8 cellular contexts compared by ENCODE assay signal in the genomic region with DNA sequence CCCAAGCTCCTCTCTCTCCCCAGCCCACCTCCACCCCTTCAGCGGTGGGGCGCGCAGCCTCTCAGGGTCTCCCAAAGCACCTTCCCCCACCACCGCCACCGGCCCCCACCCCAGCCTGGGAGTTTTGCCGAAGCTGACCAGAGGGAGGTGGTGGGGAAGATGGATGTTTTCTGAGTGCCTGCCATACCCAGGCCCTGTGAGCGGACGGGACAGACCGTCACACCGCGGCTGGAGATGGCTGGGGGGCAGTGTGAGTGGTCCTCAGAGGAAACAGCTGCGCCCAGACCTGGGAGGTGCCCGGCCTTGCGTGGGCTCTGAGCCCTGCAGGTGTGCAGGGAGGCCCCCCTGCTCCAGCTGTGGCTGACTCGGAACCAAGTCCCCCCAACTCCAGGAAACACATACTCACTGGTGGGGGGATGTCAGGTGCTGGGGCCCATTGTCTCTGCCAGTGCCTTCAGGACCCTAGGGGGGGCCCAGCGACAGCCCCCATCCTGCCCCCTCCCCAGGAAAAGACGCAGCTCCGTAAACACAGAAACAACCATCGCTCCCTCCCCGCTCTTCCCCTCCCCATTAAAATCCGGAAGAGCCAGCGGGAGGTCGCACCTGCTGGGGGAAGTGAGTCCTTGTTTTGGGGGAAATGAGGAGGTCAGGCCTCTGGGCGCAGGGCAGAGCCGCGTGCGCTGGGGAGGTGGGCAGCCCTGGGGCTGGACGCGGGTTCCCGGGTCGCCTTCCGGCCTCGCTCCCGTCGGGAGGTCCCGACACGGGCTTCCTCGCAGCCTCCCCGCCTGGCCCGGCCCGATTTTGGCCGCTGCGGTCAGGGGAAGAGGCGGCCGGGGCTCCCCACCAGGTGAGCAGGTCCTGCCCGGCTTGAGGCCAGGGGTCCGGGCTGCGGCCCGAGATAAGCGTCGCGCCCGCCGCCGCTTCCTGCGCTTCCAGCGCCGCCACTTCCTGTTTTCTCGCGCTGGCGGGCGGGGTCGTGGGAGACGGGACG. TPM values are rescaled to one million over a fixed set of nuclear protein-coding genes. Genes with fewer than 3 reads are reported as not detected.
DNase-seq lines count a peak whose midpoint lies in the region; ATAC-seq and TF ChIP-seq lines count a peak whose summit lies in the region.

No MANE protein-coding gene starts in this region.

- intact Hi-C loops in dorsolateral prefrontal cortex (cut with DNase I) = loop anchor here in 1 of 2 donors (10.0 kb wide), 1 partner anchor 357 kb away; no protein-coding TSS in a partner anchor

- H3K27me3 Mint-ChIP-seq in progenitor cell of endocrine pancreas = peaks cover 47% of the 10 kb centered on the region

- peak overlapping the region in 38 of 59 donors; percentile 7 to 53 (median 30) for H3K4me3 ChIP-seq in dorsolateral prefrontal cortex

- no peaks in the 10 kb centered on the region for H3K9me3 Mint-ChIP-seq in progenitor cell of endocrine pancreas (ENCODE audit: low read depth)

- DNase-seq in GM10248 (ENCODE audit: extremely low spot score) (peak; percentile 48), MV-4-11 (lab: John Stamatoyannopoulos, UW) (peak; percentile 17), dorsolateral prefrontal cortex (no peak), progenitor cell of endocrine pancreas (ENCODE audit: low spot score, unreplicated experiment) (no peak), SIG-M5 (lab: John Stamatoyannopoulos, UW) (no peak), SW480 (ENCODE audit: low spot score) (no peak), omental fat pad (ENCODE audit: low spot score) (no peak)

- POLR2A ChIA-PET in GM10248 (lab: Yijun Ruan, JAX) = interaction anchor here (0.6 kb wide), 1 partner anchor 323 kb away, joined by 3 read pairs; no protein-coding TSS in a partner anchor

- H3K4me3 Mint-ChIP-seq in progenitor cell of endocrine pancreas (ENCODE audit: low read depth) = peak overlapping the region; percentile 42

- H3K27me3 ChIP-seq in dorsolateral prefrontal cortex = peaks cover 0 to 97% (median 77%) of the 10 kb centered on the region in 45 donors

- H3K27ac ChIP-seq in dorsolateral prefrontal cortex = peak overlapping the region in 9 of 59 donors; percentile 7 to 87 (median 40)

- CTCF ChIA-PET in GM10248 (lab: Yijun Ruan, JAX) = interaction anchor here (0.8 to 7.4 kb wide), 6 partner anchors 10 to 79 kb away, joined by 3 to 69 read pairs (median 4); a partner anchor contains a TSS

- ATAC-seq in omental fat pad (ENCODE audit: low FRiP score) = no peak
- no peak for ATAC-seq in GM21390 (IDR thresholded peaks at IDR 0.05; ENCODE audit: unreplicated experiment)

- H3K4me1 Mint-ChIP-seq in progenitor cell of endocrine pancreas (ENCODE audit: low read depth) = peaks cover 4% of the 10 kb centered on the region

- no peak for TF ChIP-seq CTCF in GM10248 (IDR thresholded peaks at IDR 0.05; ENCODE audit: control extremely low read depth, extremely low read depth, low read depth, missing control alignments)
- TF ChIP-seq CTCF in dorsolateral prefrontal cortex (IDR thresholded peaks at IDR 0.05 in 54 of 56, conservative IDR thresholded peaks at IDR 0.05 in 2 of 56; ENCODE audit: low read depth in 1 of 56, partially characterized antibody in 56 of 56) = no peak
- no peak for TF ChIP-seq CTCF in progenitor cell of endocrine pancreas (IDR thresholded peaks at IDR 0.05; ENCODE audit: unreplicated experiment)
- TF ChIP-seq CTCF in omental fat pad (IDR thresholded peaks at IDR 0.05) = no peak

- no peak overlapping the region for H3K27ac Mint-ChIP-seq in progenitor cell of endocrine pancreas

- no peaks in the 10 kb centered on the region for H3K36me3 Mint-ChIP-seq in progenitor cell of endocrine pancreas (ENCODE audit: insufficient read depth)

RNA-seq across cellular contexts. Expression of a gene that starts 6.1 kb away (rescaled TPM):
- total RNA-seq in dorsolateral prefrontal cortex = 1 to 10 TPM; 1.4 to 6.3 (median 3.1) TPM
- total RNA-seq in progenitor cell of endocrine pancreas = 3.3 and 3.4 TPM in 2 replicates
- 1 to 10 TPM in 1 of 4 donors, under 1 TPM in 3; 0.37 to 6.5 (median 0.68) TPM for total RNA-seq in omental fat pad

RNA-seq across cellular contexts. Expression of a gene that starts 7.4 kb away (rescaled TPM):
- 10 to 100 TPM in 46 of 120 experiments, 1 to 10 TPM in 74; 2.1 to 27.7 (median 9.1) TPM for total RNA-seq in dorsolateral prefrontal cortex
- not detected in 2 replicates for total RNA-seq in progenitor cell of endocrine pancreas
- total RNA-seq in omental fat pad = 10 to 100 TPM in 1 of 4 donors, 1 to 10 TPM in 3; 2.9 to 16.7 (median 7.7) TPM

RNA-seq across cellular contexts. Expression of a gene that starts 20.9 kb away (rescaled TPM):
- total RNA-seq in dorsolateral prefrontal cortex = 100 to 1,000 TPM; 105 to 197 (median 137) TPM
- total RNA-seq in progenitor cell of endocrine pancreas = 86.7 and 92.7 TPM in 2 replicates
- 10 to 100 TPM; 20.5 to 34.8 (median 23.4) TPM for total RNA-seq in omental fat pad

RNA-seq across cellular contexts. Expression of a gene that starts 37.2 kb away (rescaled TPM):
- total RNA-seq in dorsolateral prefrontal cortex (10 to 100 TPM in 47 of 120 experiments, 1 to 10 TPM in 73; 3.4 to 22.4 (median 9.0) TPM), progenitor cell of endocrine pancreas (6.5 and 7.6 TPM in 2 replicates), omental fat pad (10 to 100 TPM; 14.0 to 45.1 (median 29.3) TPM)

RNA-seq across cellular contexts. Expression of a gene that starts 37.8 kb away (rescaled TPM):
- 10 to 100 TPM in 118 of 120 experiments, 1 to 10 TPM in 2; 6.8 to 31.5 (median 21.2) TPM for total RNA-seq in dorsolateral prefrontal cortex
- total RNA-seq in progenitor cell of endocrine pancreas = 1.5 TPM in 2 replicates
- 1 to 10 TPM in 3 of 4 donors, under 1 TPM in 1; 0.96 to 4.4 (median 1.4) TPM for total RNA-seq in omental fat pad

Comparison
In these comparisons a context has a peak if more than half of its experiments do, and no peak if none do; other contexts are left out.
1. DNase-seq: peak in GM10248 (single experiment) and MV-4-11 (single experiment); none in dorsolateral prefrontal cortex (0 of 10), progenitor cell of endocrine pancreas (single experiment), SIG-M5 (single experiment), SW480 (single experiment) and omental fat pad (single experiment).